In genomic region chr15:77875066-77875721, GRCh38 we compare ENCODE assay signal across 8 cellular contexts.
A peak's percentile ranks its signal among the peaks of the same experiment; 100 is the strongest.
DNase-seq lines count a peak whose midpoint lies in the region; ATAC-seq and TF ChIP-seq lines count a peak whose summit lies in the region.
"Not testable (repeated sequence)": the region's sequence is repeated elsewhere in the genome, so short reads cannot be mapped to it uniquely, and the experiment has no call there.

No MANE protein-coding gene starts in this region.

- not testable (repeated sequence) for H3K27ac ChIP-seq in neuronal stem cell (replicated peaks; ENCODE audit: low read length)

- H3K79me1 ChIP-seq in neuronal stem cell (ENCODE audit: low read depth, low read length): not testable (repeated sequence)

- not testable (repeated sequence) for H2BK12ac ChIP-seq in neuronal stem cell (ENCODE audit: low read length)

- peak overlapping the region; percentile 2 for H3K18ac ChIP-seq in neuronal stem cell (ENCODE audit: low read length)

- CTCF ChIA-PET in activated CD4-positive, alpha-beta T cell treated with anti-CD3 and anti-CD28 coated beads for 36 hours (lab: Charles Lee): interaction anchor here (0.6 kb wide), 3 partner anchors 18 to 241 kb away, joined by 3 read pairs; no protein-coding TSS in a partner anchor
- CTCF ChIA-PET in MCF 10A (lab: Yijun Ruan, JAX): interaction anchor here (0.6 to 1.6 kb wide), 10 partner anchors 11 to 756 kb away, joined by 3 to 7 read pairs (median 5); partner anchors contain the start of gene LINGO1

- not testable (repeated sequence) for H3K9me3 ChIP-seq in neuronal stem cell (replicated peaks in 1 of 2; ENCODE audit: control insufficient read depth in 2 of 2, insufficient read depth in 1 of 2, low read depth in 1 of 2, low read length in 2 of 2)

- H3K27ac Mint-ChIP-seq in activated CD4-positive, alpha-beta T cell treated with anti-CD3 and anti-CD28 coated beads for 36 hours; MCF 10A (ENCODE audit: low read depth, unreplicated experiment); stimulated activated naive CD8-positive, alpha-beta T cell treated with anti-CD3 and anti-CD28 coated beads, Interleukin-15, amount 100 ng/mL, for 72 hours: not testable (repeated sequence)

- not testable (repeated sequence) for H3K4me3 ChIP-seq in neuronal stem cell (ENCODE audit: low read length in 2 of 2)

- POLR2A ChIA-PET in activated CD4-positive, alpha-beta T cell treated with anti-CD3 and anti-CD28 coated beads for 36 hours (lab: Charles Lee): not testable (repeated sequence)
- POLR2A ChIA-PET in MCF 10A (lab: Yijun Ruan, JAX): interaction anchor here (0.6 kb wide), 1 partner anchor 9 kb away, joined by 7 read pairs; no protein-coding TSS in a partner anchor

- BruUV-seq in MCF 10A (replicated peaks; lab: Mats Ljungman, UMichigan): not testable (repeated sequence)

- not testable (repeated sequence) for H3K9me3 Mint-ChIP-seq in activated CD4-positive, alpha-beta T cell treated with anti-CD3 and anti-CD28 coated beads for 36 hours (ENCODE audit: low read depth); MCF 10A (ENCODE audit: unreplicated experiment); stimulated activated naive CD8-positive, alpha-beta T cell treated with anti-CD3 and anti-CD28 coated beads, Interleukin-15, amount 100 ng/mL, for 72 hours

- TF ChIP-seq RAD21 in Ishikawa (IDR thresholded peaks at IDR 0.05; ENCODE audit: low read depth): peak; percentile 72

- DNase-seq in DMS114 treated with DMSO at 0.1 percent for 48 hours (lab: John Stamatoyannopoulos, UW; ENCODE audit: unreplicated experiment) (peak; percentile 52), NCI-H748 treated with DMSO at 0.1 percent for 48 hours (lab: John Stamatoyannopoulos, UW) (peak; percentile 8), MCF 10A (ENCODE audit: unreplicated experiment) (peak; percentile 62), left ventricle myocardium superior (peak; percentile 34), neuronal stem cell (ENCODE audit: low spot score) (peak; percentile 73)
- peak; percentile 62 for DNase-seq in activated CD4-positive, alpha-beta T cell treated with anti-CD3 and anti-CD28 coated beads for 36 hours
- DNase-seq in stimulated activated naive CD8-positive, alpha-beta T cell treated with anti-CD3 and anti-CD28 coated beads, Interleukin-15, amount 100 ng/mL, for 72 hours: peak; percentile 30 to 36

- intact Hi-C loops in activated CD4-positive, alpha-beta T cell treated with anti-CD3 and anti-CD28 coated beads for 36 hours (cut with DNase I, micrococcal nuclease): loop anchor here in 1 of 2 experiments (1.0 kb wide), 1 partner anchor 241 kb away; no protein-coding TSS in a partner anchor
- intact Hi-C loops in MCF 10A (cut with micrococcal nuclease): loop anchor here (5.0 kb wide), 1 partner anchor 223 kb away; no protein-coding TSS in a partner anchor
- intact Hi-C loops in left ventricle myocardium superior (cut with micrococcal nuclease): not testable (repeated sequence)

- not testable (repeated sequence) for H3K4me1 Mint-ChIP-seq in activated CD4-positive, alpha-beta T cell treated with anti-CD3 and anti-CD28 coated beads for 36 hours; MCF 10A (ENCODE audit: insufficient read depth, unreplicated experiment); stimulated activated naive CD8-positive, alpha-beta T cell treated with anti-CD3 and anti-CD28 coated beads, Interleukin-15, amount 100 ng/mL, for 72 hours

- H2AK5ac ChIP-seq in neuronal stem cell (ENCODE audit: low read depth, low read length): not testable (repeated sequence)

- TF ChIP-seq EP300 in Ishikawa (IDR thresholded peaks at IDR 0.05; ENCODE audit: borderline replicate concordance): not testable (repeated sequence)

- not testable (repeated sequence) for H2BK5ac ChIP-seq in neuronal stem cell (ENCODE audit: low read length)

- H3K27me3 ChIP-seq in neuronal stem cell (ENCODE audit: control insufficient read depth in 3 of 3, insufficient read depth in 3 of 3, low read depth in 1 of 3, low read length in 3 of 3): not testable (repeated sequence)

- peak; percentile 70 for TF ChIP-seq CTCF in MCF 10A (IDR thresholded peaks at IDR 0.05; ENCODE audit: unreplicated experiment)

- peak overlapping the region; percentile 44 for H3K9ac ChIP-seq in neuronal stem cell (ENCODE audit: low read depth, low read length, poor library complexity)

- H3K4me3 Mint-ChIP-seq in activated CD4-positive, alpha-beta T cell treated with anti-CD3 and anti-CD28 coated beads for 36 hours; MCF 10A (ENCODE audit: unreplicated experiment); stimulated activated naive CD8-positive, alpha-beta T cell treated with anti-CD3 and anti-CD28 coated beads, Interleukin-15, amount 100 ng/mL, for 72 hours: not testable (repeated sequence)

- not testable (repeated sequence) for H3K36me3 ChIP-seq in neuronal stem cell (replicated peaks in 1 of 2; ENCODE audit: control insufficient read depth in 2 of 2, insufficient read depth in 2 of 2, low read length in 2 of 2)

- H4K8ac ChIP-seq in neuronal stem cell (ENCODE audit: low read depth, low read length): not testable (repeated sequence)

- ATAC-seq in activated CD4-positive, alpha-beta T cell treated with anti-CD3 and anti-CD28 coated beads for 36 hours: peak; percentile 74
- peak; percentile 44 for ATAC-seq in left ventricle myocardium superior
- ATAC-seq in stimulated activated naive CD8-positive, alpha-beta T cell treated with anti-CD3 and anti-CD28 coated beads, Interleukin-15, amount 100 ng/mL, for 72 hours: peak; percentile 69

- H3K4me2 ChIP-seq in neuronal stem cell (ENCODE audit: insufficient read depth, low read length, poor library complexity, severe bottlenecking): not testable (repeated sequence)

- H3K4ac ChIP-seq in neuronal stem cell (ENCODE audit: low read length): not testable (repeated sequence)

- H3K23ac ChIP-seq in neuronal stem cell (ENCODE audit: low read depth, low read length, poor library complexity): not testable (repeated sequence)

- not testable (repeated sequence) for H2AFZ ChIP-seq in neuronal stem cell (ENCODE audit: low read length)

- not testable (repeated sequence) for H3K4me1 ChIP-seq in neuronal stem cell (ENCODE audit: control insufficient read depth in 2 of 2, insufficient read depth in 1 of 2, low read depth in 1 of 2, low read length in 2 of 2)

- H2BK120ac ChIP-seq in neuronal stem cell (ENCODE audit: low read depth, low read length): not testable (repeated sequence)

- not testable (repeated sequence) for H2BK15ac ChIP-seq in neuronal stem cell (ENCODE audit: low read length)

- no CpG with 5 or more reads among the region's 13 CpGs for WGBS in neuronal stem cell (ENCODE audit: extremely low coverage in 2 of 2, insufficient read length in 2 of 2, insufficient replicate concordance in 1 of 2), 2 donors

- H3K27me3 Mint-ChIP-seq in activated CD4-positive, alpha-beta T cell treated with anti-CD3 and anti-CD28 coated beads for 36 hours; stimulated activated naive CD8-positive, alpha-beta T cell treated with anti-CD3 and anti-CD28 coated beads, Interleukin-15, amount 100 ng/mL, for 72 hours: not testable (repeated sequence)
- H3K27me3 Mint-ChIP-seq in MCF 10A (ENCODE audit: insufficient read depth, unreplicated experiment): peaks cover 14% of the 10 kb centered on the region

- not testable (repeated sequence) for H3K36me3 Mint-ChIP-seq in activated CD4-positive, alpha-beta T cell treated with anti-CD3 and anti-CD28 coated beads for 36 hours (ENCODE audit: low read depth); MCF 10A (ENCODE audit: insufficient read depth, unreplicated experiment)

- not testable (repeated sequence) for H4K91ac ChIP-seq in neuronal stem cell (ENCODE audit: low read depth, low read length, poor library complexity)

- H3K14ac ChIP-seq in neuronal stem cell (ENCODE audit: low read length): not testable (repeated sequence)

Comparison
In these comparisons a context has a peak if more than half of its experiments do, and no peak if none do; other contexts are left out.
1. DNase-seq: peak in every context shown above with its lines; median percentile 73 in neuronal stem cell; 62 in activated CD4-positive, alpha-beta T cell treated with anti-CD3 and anti-CD28 coated beads for 36 hours; 62 in MCF 10A; 52 in DMS114 treated with DMSO at 0.1 percent for 48 hours; 34 in left ventricle myocardium superior; 33 in stimulated activated naive CD8-positive, alpha-beta T cell treated with anti-CD3 and anti-CD28 coated beads, Interleukin-15, amount 100 ng/mL, for 72 hours; 8 in NCI-H748 treated with DMSO at 0.1 percent for 48 hours.